In genomic region chr6:149456311-149457021, GRCh38 we compare ENCODE assay signal across 19 cellular contexts. TPM values are rescaled to one million over a fixed set of nuclear protein-coding genes. Genes with fewer than 3 reads are reported as not detected.
DNase-seq lines count a peak whose midpoint lies in the region; ATAC-seq and TF ChIP-seq lines count a peak whose summit lies in the region.
"Had no signal": no experiment of that assay in that cellular context is flagged by ENCODE, and none has a peak within 500 bp of the region (broad histone marks: within the 10 kb centered on the region; RNA-seq: fewer than 3 reads in every experiment).

No MANE protein-coding gene starts in this region.

- H3K27ac ChIP-seq in GM23338 (ENCODE audit: low read depth) (no peak overlapping the region), left lung (no peak overlapping the region)

- H3K4me2 ChIP-seq in GM23338 = no peak overlapping the region

- H3K9me3 Mint-ChIP-seq in GM23338 = no peaks in the 10 kb centered on the region
- no peaks in the 10 kb centered on the region for H3K9me3 Mint-ChIP-seq in activated T-cell treated with anti-CD3 and anti-CD28 coated beads, Interleukin-2, amount 50 U/mL, for 24 hours
- H3K9me3 Mint-ChIP-seq: HFFc6 had no signal

- no peak for TF ChIP-seq CTCF in GM23338 (conservative IDR thresholded peaks at IDR 0.05; ENCODE audit: low read depth in 2 of 2)
- TF ChIP-seq CTCF in left lung (IDR thresholded peaks at IDR 0.05) = no peak

- ATAC-seq in GM23338 (peak; percentile 43), T-helper 17 cell (no peak), left lung (no peak)
- ATAC-seq: GM12878, HCT116 had no signal

- H3K79me2 ChIP-seq in GM23338 (replicated peaks; ENCODE audit: insufficient read depth) = no peaks in the 10 kb centered on the region

- H3K4me3 ChIP-seq in GM23338 = no peak overlapping the region
- H3K4me3 ChIP-seq in left lung = no peak overlapping the region
- H3K4me3 ChIP-seq: GM12878 had no signal

- no peaks in the 10 kb centered on the region for H3F3A ChIP-seq in GM23338 (replicated peaks; ENCODE audit: low read depth)

- H3K27me3 ChIP-seq in GM23338 (ENCODE audit: insufficient read depth) (peaks cover 25% of the 10 kb centered on the region), left lung (peaks cover 0 to 7% of the 10 kb centered on the region in 2 donors)
- H3K27me3 ChIP-seq: BE2C had no signal

- no peaks in the 10 kb centered on the region for H3K36me3 Mint-ChIP-seq in GM23338 (ENCODE audit: low read depth)
- peaks cover 5% of the 10 kb centered on the region for H3K36me3 Mint-ChIP-seq in T-helper 17 cell (ENCODE audit: low read depth)
- H3K36me3 Mint-ChIP-seq in activated T-cell treated with anti-CD3 and anti-CD28 coated beads, Interleukin-2, amount 50 U/mL, for 24 hours (ENCODE audit: low read depth) = peaks cover 88% of the 10 kb centered on the region

- H3K36me3 ChIP-seq in GM23338 (ENCODE audit: insufficient read depth) = no peaks in the 10 kb centered on the region
- H3K36me3 ChIP-seq in left lung = no peaks in the 10 kb centered on the region
- H3K36me3 ChIP-seq: BE2C had no signal

- peaks cover 10% of the 10 kb centered on the region for H3K27me3 Mint-ChIP-seq in GM23338 (ENCODE audit: insufficient read depth, low read depth, poor library complexity)
- no peaks in the 10 kb centered on the region for H3K27me3 Mint-ChIP-seq in T-helper 17 cell
- H3K27me3 Mint-ChIP-seq in activated T-cell treated with anti-CD3 and anti-CD28 coated beads, Interleukin-2, amount 50 U/mL, for 24 hours = no peaks in the 10 kb centered on the region
- H3K27me3 Mint-ChIP-seq: CD4-positive, CD25-positive, alpha-beta regulatory T cell; CD8-positive, alpha-beta memory T cell had no signal

- H3K9me2 ChIP-seq in GM23338 (ENCODE audit: insufficient read depth) = no peaks in the 10 kb centered on the region

- H4K20me1 ChIP-seq in GM23338 (replicated peaks; ENCODE audit: insufficient read depth) = no peaks in the 10 kb centered on the region

- intact Hi-C loops in left lung (cut with DNase I) = no loop called here
- intact Hi-C loops in posterior vena cava (cut with DNase I) = no loop called here

- no peaks in the 10 kb centered on the region for H3K9me3 ChIP-seq in T-helper 17 cell (ENCODE audit: control insufficient read depth, low read length, poor library complexity, severe bottlenecking)
- no peaks in the 10 kb centered on the region for H3K9me3 ChIP-seq in left lung
- H3K9me3 ChIP-seq: BE2C had no signal

- no peak overlapping the region for H3K4me3 Mint-ChIP-seq in GM23338
- H3K4me3 Mint-ChIP-seq in T-helper 17 cell = no peak overlapping the region
- H3K4me3 Mint-ChIP-seq in activated T-cell treated with anti-CD3 and anti-CD28 coated beads, Interleukin-2, amount 50 U/mL, for 24 hours = no peak overlapping the region
- H3K4me3 Mint-ChIP-seq: CD4-positive, CD25-positive, alpha-beta regulatory T cell; CD8-positive, alpha-beta memory T cell; HFFc6 had no signal

- peak overlapping the region; percentile 90 for H2AFZ ChIP-seq in GM23338

- DNase-seq in GM23338 (ENCODE audit: low spot score) (no peak), T-helper 17 cell (no peak), left lung (peak; percentile 32 to 80), posterior vena cava (ENCODE audit: low spot score) (peak; percentile 75), NCI-H510A treated with DMSO at 0.1 percent for 48 hours (lab: John Stamatoyannopoulos, UW) (no peak)
- no peak for DNase-seq in activated CD4-positive, CD25-positive, alpha-beta regulatory T cell (lab: John Stamatoyannopoulos, UW)
- DNase-seq in activated T-cell treated with anti-CD3 and anti-CD28 coated beads, Interleukin-2, amount 50 U/mL, for 24 hours = no peak
- DNase-seq: BE2C; C1 segment of cervical spinal cord; CD4-positive, CD25-positive, alpha-beta regulatory T cell; CD8-positive, alpha-beta memory T cell; COR-L47; DMS 273 treated with DMSO at 0.1 percent for 48 hours; DND-41; EL; HFFc6 had no signal

- H3K27ac Mint-ChIP-seq in GM23338 = no peak overlapping the region
- peak overlapping the region; percentile 95 for H3K27ac Mint-ChIP-seq in T-helper 17 cell
- H3K27ac Mint-ChIP-seq in activated T-cell treated with anti-CD3 and anti-CD28 coated beads, Interleukin-2, amount 50 U/mL, for 24 hours = no peak overlapping the region
- H3K27ac Mint-ChIP-seq: CD8-positive, alpha-beta memory T cell; HFFc6 had no signal

- H3K4me1 Mint-ChIP-seq in GM23338 = no peaks in the 10 kb centered on the region
- H3K4me1 Mint-ChIP-seq in T-helper 17 cell = peaks cover 16% of the 10 kb centered on the region
- peaks cover 22% of the 10 kb centered on the region for H3K4me1 Mint-ChIP-seq in activated T-cell treated with anti-CD3 and anti-CD28 coated beads, Interleukin-2, amount 50 U/mL, for 24 hours (ENCODE audit: low read depth)

- no peaks in the 10 kb centered on the region for H3K4me1 ChIP-seq in GM23338 (ENCODE audit: insufficient read depth)
- peaks cover 20 to 26% of the 10 kb centered on the region in 2 donors for H3K4me1 ChIP-seq in left lung
- H3K4me1 ChIP-seq: BE2C had no signal

TF ChIP-seq in GM23338, 12 proteins besides CTCF, POLR2A, EP300 and RAD21 (continues in another document):
- TF ChIP-seq REST (IDR thresholded peaks at IDR 0.05; ENCODE audit: unreplicated experiment) (no peak), STAT1 (IDR thresholded peaks at IDR 0.05; ENCODE audit: unreplicated experiment) (no peak), ZNF114 (CRISPR knock-in tag; IDR thresholded peaks at IDR 0.05) (no peak), EZH2 (IDR thresholded peaks at IDR 0.05; ENCODE audit: low read depth, unreplicated experiment) (no peak), CREB1 (CRISPR knock-in tag; IDR thresholded peaks at IDR 0.05; ENCODE audit: low read depth) (no peak), NANOG (IDR thresholded peaks at IDR 0.05; ENCODE audit: borderline replicate concordance) (no peak), EZH2phosphoT487 (IDR thresholded peaks at IDR 0.05; ENCODE audit: unreplicated experiment) (no peak), ETS1 (IDR thresholded peaks at IDR 0.05) (no peak), POLR2AphosphoS5 (IDR thresholded peaks at IDR 0.05; ENCODE audit: low read depth) (no peak), JUNB (IDR thresholded peaks at IDR 0.05; ENCODE audit: unreplicated experiment) (no peak), ZNF331 (CRISPR knock-in tag; IDR thresholded peaks at IDR 0.05; ENCODE audit: low read depth) (no peak)

RNA-seq across cellular contexts. Expression of gene ZC3H12D, which starts 28.3 kb away (rescaled TPM):
- total RNA-seq in GM23338 (2014; rRNA removed; shearing (Covaris generic)) = 0.04 and 0.07 TPM in 2 replicates
- polyA plus RNA-seq in GM23338 (2016; fragmentation: Nextera tagmentation; extraction: Ambion mirVana) = not detected in 2 replicates
- total RNA-seq in T-helper 17 cell (100 to 1,000 TPM; 219 to 248 TPM), left lung (1 to 10 TPM; 1.9 to 4.1 TPM), posterior vena cava (1 to 10 TPM; 1.8 to 2.2 TPM)
- total RNA-seq: G401 had no signal

RNA-seq across cellular contexts. Expression of gene SUMO4, which starts 56.4 kb away (rescaled TPM):
- total RNA-seq in GM23338 (2014; rRNA removed; shearing (Covaris generic)) = 0.74 and 1.9 TPM in 2 replicates
- 1.2 and 2.1 TPM in 2 replicates for polyA plus RNA-seq in GM23338 (2016; fragmentation: Nextera tagmentation; extraction: Ambion mirVana)
- total RNA-seq in T-helper 17 cell (10 to 100 TPM in 1 of 2 donors, 1 to 10 TPM in 1; 9.0 to 11.4 TPM), left lung (1 to 10 TPM; 2.1 to 2.7 TPM), posterior vena cava (1 to 10 TPM in 1 of 2 donors, under 1 TPM in 1; 0.88 to 1.8 TPM)
- total RNA-seq: G401 had no signal

Comparison
In these comparisons a context has a peak if more than half of its experiments do, and no peak if none do; other contexts are left out.
1. DNase-seq: peak in left lung (2 of 2) and posterior vena cava (single experiment); none in GM23338 (single experiment), T-helper 17 cell (0 of 3), activated CD4-positive, CD25-positive, alpha-beta regulatory T cell (0 of 4), NCI-H510A treated with DMSO at 0.1 percent for 48 hours (single experiment) and activated T-cell treated with anti-CD3 and anti-CD28 coated beads, Interleukin-2, amount 50 U/mL, for 24 hours (single experiment).
2. RNA of gene ZC3H12D, which starts 28.3 kb away (total RNA-seq): 219 to 248 TPM in T-helper 17 cell; 1.9 to 4.1 TPM in left lung, 1.8 to 2.2 TPM in posterior vena cava and 0.04 to 0.07 TPM in GM23338; every median in the first group is over 10 times any median in the second.